In genomic region chr7:64307254-64308018, GRCh38 we compare ENCODE assay signal across 8 cellular contexts. TPM values are rescaled to one million over a fixed set of nuclear protein-coding genes. Genes with fewer than 3 reads are reported as not detected.
DNase-seq lines count a peak whose midpoint lies in the region; ATAC-seq and TF ChIP-seq lines count a peak whose summit lies in the region.

No MANE protein-coding gene starts in this region.

- H3K27ac ChIP-seq in endodermal cell (ENCODE audit: low read depth, low read length) (no peak overlapping the region), muscle layer of colon (ENCODE audit: low read depth, low read length) (peak overlapping the region; percentile 65)

- no peaks in the 10 kb centered on the region for H3K4me1 Mint-ChIP-seq in endodermal cell
- peaks cover 15 to 37% of the 10 kb centered on the region in 2 donors for H3K4me1 Mint-ChIP-seq in stimulated activated naive B cell treated with anti-CD40 and anti-IgM and Interleukin-4, amounts not matched to agents 10 μg/mL and 1 μg/mL and 100 μg/mL, for 72 hours

- peaks cover 14% of the 10 kb centered on the region for H3K9me3 ChIP-seq in endodermal cell (ENCODE audit: control insufficient read depth, low read length)
- no peaks in the 10 kb centered on the region for H3K9me3 ChIP-seq in muscle layer of colon (ENCODE audit: low read length)

- H3K4me3 ChIP-seq in AG09309 (ENCODE audit: control insufficient read depth, low read depth, low read length) = peak overlapping the region; percentile 76
- peak overlapping the region; percentile 78 for H3K4me3 ChIP-seq in endodermal cell (ENCODE audit: low read length)
- H3K4me3 ChIP-seq in muscle layer of colon (ENCODE audit: low read depth in 1 of 2, low read length in 2 of 2) = peak overlapping the region; percentile 51 to 86

- DNase-seq in AG09309 (ENCODE audit: low read depth) = peak; percentile 55
- DNase-seq in NCI-H526 (lab: John Stamatoyannopoulos, UW) = peak; percentile 92 to 95
- DNase-seq in activated CD8-positive, alpha-beta memory T cell treated with anti-CD3 and anti-CD28 coated beads for 48 hours (ENCODE audit: low read depth in 2 of 3, low spot score in 2 of 3) = peak; percentile 69 to 77 (median 73)
- DNase-seq in endodermal cell = no peak
- DNase-seq in stimulated activated naive B cell treated with anti-CD40 and anti-IgM and Interleukin-4, amounts not matched to agents 10 μg/mL and 1 μg/mL and 100 μg/mL, for 72 hours = peak; percentile 96

- no peak overlapping the region for H3K27ac Mint-ChIP-seq in endodermal cell
- peak overlapping the region; percentile 97 for H3K27ac Mint-ChIP-seq in stimulated activated naive B cell treated with anti-CD40 and anti-IgM and Interleukin-4, amounts not matched to agents 10 μg/mL and 1 μg/mL and 100 μg/mL, for 72 hours

- peaks cover 88% of the 10 kb centered on the region for H3K9me3 Mint-ChIP-seq in endodermal cell
- H3K9me3 Mint-ChIP-seq in stimulated activated naive B cell treated with anti-CD40 and anti-IgM and Interleukin-4, amounts not matched to agents 10 μg/mL and 1 μg/mL and 100 μg/mL, for 72 hours = no peaks in the 10 kb centered on the region

- no peaks in the 10 kb centered on the region for H3K27me3 ChIP-seq in endodermal cell (ENCODE audit: control insufficient read depth, insufficient read depth, low read length, poor library complexity, severe bottlenecking)
- H3K27me3 ChIP-seq in muscle layer of colon (ENCODE audit: control insufficient read depth in 1 of 2, insufficient read depth in 2 of 2, low read length in 2 of 2) = no peaks in the 10 kb centered on the region

- peak overlapping the region; percentile 54 for H3K9ac ChIP-seq in endodermal cell (ENCODE audit: extremely low read depth, low read length, poor library complexity, severe bottlenecking)
- H3K9ac ChIP-seq in muscle layer of colon (ENCODE audit: low read length) = peak overlapping the region; percentile 66

- no peaks in the 10 kb centered on the region for H3K27me3 Mint-ChIP-seq in endodermal cell (ENCODE audit: insufficient read depth)
- no peaks in the 10 kb centered on the region for H3K27me3 Mint-ChIP-seq in stimulated activated naive B cell treated with anti-CD40 and anti-IgM and Interleukin-4, amounts not matched to agents 10 μg/mL and 1 μg/mL and 100 μg/mL, for 72 hours

- H3K4me3 Mint-ChIP-seq in endodermal cell = no peak overlapping the region
- peak overlapping the region; percentile 91 to 96 for H3K4me3 Mint-ChIP-seq in stimulated activated naive B cell treated with anti-CD40 and anti-IgM and Interleukin-4, amounts not matched to agents 10 μg/mL and 1 μg/mL and 100 μg/mL, for 72 hours

- H3K4me1 ChIP-seq in endodermal cell (ENCODE audit: control insufficient read depth, insufficient read depth, low read length) (no peaks in the 10 kb centered on the region), muscle layer of colon (ENCODE audit: insufficient read depth, low read length) (no peaks in the 10 kb centered on the region)

- no peak for TF ChIP-seq CTCF in AG09309 (IDR thresholded peaks at IDR 0.05; ENCODE audit: control insufficient read depth, insufficient read depth, low read depth, low read length, missing control alignments)
- TF ChIP-seq CTCF in endodermal cell (conservative IDR thresholded peaks at IDR 0.05) = no peak

- no peaks in the 10 kb centered on the region for H3K36me3 ChIP-seq in endodermal cell (ENCODE audit: control insufficient read depth, insufficient read depth, low read length)
- H3K36me3 ChIP-seq in muscle layer of colon (ENCODE audit: insufficient read depth, low read length) = no peaks in the 10 kb centered on the region

- no peaks in the 10 kb centered on the region for H3K36me3 Mint-ChIP-seq in endodermal cell (ENCODE audit: low read depth)
- H3K36me3 Mint-ChIP-seq in stimulated activated naive B cell treated with anti-CD40 and anti-IgM and Interleukin-4, amounts not matched to agents 10 μg/mL and 1 μg/mL and 100 μg/mL, for 72 hours = peaks cover 5% of the 10 kb centered on the region in 2 donors

- WGBS in endodermal cell (ENCODE audit: insufficient coverage in 1 of 2, insufficient read length in 1 of 2), 2 experiments = 37 to 52% methylated on average over 26 to 33 of the region's 33 CpGs

- peak; percentile 97 for ATAC-seq in GM18868 (IDR thresholded peaks at IDR 0.05; ENCODE audit: unreplicated experiment)
- peak; percentile 97 for ATAC-seq in HG03139 (IDR thresholded peaks at IDR 0.05; ENCODE audit: unreplicated experiment)
- peak; percentile 93 to 94 for ATAC-seq in stimulated activated naive B cell treated with anti-CD40 and anti-IgM and Interleukin-4, amounts not matched to agents 10 μg/mL and 1 μg/mL and 100 μg/mL, for 72 hours (replicated peaks)

RNA-seq across cellular contexts. Expression of gene ZNF736, which starts 6.3 kb away (rescaled TPM):
- total RNA-seq in endodermal cell = not detected
- polyA plus RNA-seq in endodermal cell (2013, experiment 1 of 2) = 5.9 TPM
- polyA plus RNA-seq in endodermal cell (2013, experiment 2 of 2) = 5.2 TPM
